Comparison of ENCODE assay signal across 8 cellular contexts in genomic region chr11:60363542-60364525, GRCh38. TPM values are rescaled to one million over a fixed set of nuclear protein-coding genes. Genes with fewer than 3 reads are reported as not detected.
DNase-seq lines count a peak whose midpoint lies in the region; ATAC-seq and TF ChIP-seq lines count a peak whose summit lies in the region.

No MANE protein-coding gene starts in this region.

- no peak overlapping the region for H3K4me3 Mint-ChIP-seq in activated CD4-positive, alpha-beta T cell treated with anti-CD3 and anti-CD28 coated beads, Interleukin-2, amount 10 ng/mL, durations not matched to agents 7 days and 5 days

- H3K36me3 Mint-ChIP-seq in activated CD4-positive, alpha-beta T cell treated with anti-CD3 and anti-CD28 coated beads, Interleukin-2, amount 10 ng/mL, durations not matched to agents 7 days and 5 days (ENCODE audit: low read depth): no peaks in the 10 kb centered on the region

- TF ChIP-seq CTCF in AG10803 (conservative IDR thresholded peaks at IDR 0.05; ENCODE audit: low read length) (peak; percentile 79), lung (IDR thresholded peaks at IDR 0.05; ENCODE audit: control extremely low read depth, extremely low read depth) (peak; percentile 74)

- no peaks in the 10 kb centered on the region for H3K27me3 ChIP-seq in lung (ENCODE audit: control insufficient read depth, insufficient read depth)

- H3K4me1 Mint-ChIP-seq in activated CD4-positive, alpha-beta T cell treated with anti-CD3 and anti-CD28 coated beads, Interleukin-2, amount 10 ng/mL, durations not matched to agents 7 days and 5 days: no peaks in the 10 kb centered on the region

- peaks cover 0 to 2% of the 10 kb centered on the region in 2 donors for H3K4me1 ChIP-seq in lung (ENCODE audit: control insufficient read depth in 2 of 2, insufficient read depth in 2 of 2, low read length in 2 of 2)

- POLR2A ChIA-PET in activated CD4-positive, alpha-beta T cell treated with anti-CD3 and anti-CD28 coated beads, Interleukin-2, amount 10 ng/mL, durations not matched to agents 7 days and 5 days (lab: Charles Lee): no interaction called here

- no peaks in the 10 kb centered on the region for H3K36me3 ChIP-seq in lung (ENCODE audit: control insufficient read depth in 2 of 2, insufficient read depth in 2 of 2, low read length in 2 of 2)

- DNase-seq in AG10803 (ENCODE audit: low read depth) (peak; percentile 47), NCI-H526 (lab: John Stamatoyannopoulos, UW) (peak; percentile 12 to 80), dermis blood vessel endothelial cell (peak; percentile 81), lung (ENCODE audit: low spot score) (peak; percentile 49)
- peak; percentile 70 for DNase-seq in activated CD4-positive, alpha-beta T cell treated with anti-CD3 and anti-CD28 coated beads, Interleukin-2, amount 10 ng/mL, durations not matched to agents 7 days and 5 days
- DNase-seq in stimulated activated CD8-positive, alpha-beta memory T cell treated with anti-CD3 and anti-CD28 coated beads, Interleukin-15, amount 100 ng/mL, for 1 hour (ENCODE audit: low read depth): peak; percentile 25

- H3K27ac Mint-ChIP-seq in activated CD4-positive, alpha-beta T cell treated with anti-CD3 and anti-CD28 coated beads, Interleukin-2, amount 10 ng/mL, durations not matched to agents 7 days and 5 days: no peak overlapping the region

- no peaks in the 10 kb centered on the region for H3K9me3 Mint-ChIP-seq in activated CD4-positive, alpha-beta T cell treated with anti-CD3 and anti-CD28 coated beads, Interleukin-2, amount 10 ng/mL, durations not matched to agents 7 days and 5 days

- CTCF ChIA-PET in activated CD4-positive, alpha-beta T cell treated with anti-CD3 and anti-CD28 coated beads, Interleukin-2, amount 10 ng/mL, durations not matched to agents 7 days and 5 days (lab: Charles Lee): interaction anchor here (0.7 to 1.9 kb wide), 3 partner anchors 20 to 191 kb away, joined by 3 to 4 read pairs (median 3); no protein-coding TSS in a partner anchor

- H3K27ac ChIP-seq in lung (ENCODE audit: low read depth in 1 of 2, low read length in 1 of 2): no peak overlapping the region

- H3K4me3 ChIP-seq in AG10803 (ENCODE audit: low read length) (no peak overlapping the region), lung (no peak overlapping the region)

- 27 to 45% methylated on average over 7 of the region's 7 CpGs for WGBS in lung, 2 donors

- peaks cover 4 to 10% of the 10 kb centered on the region in 2 donors for H3K9me3 ChIP-seq in lung (ENCODE audit: control insufficient read depth in 2 of 2, insufficient read depth in 1 of 2, low read length in 1 of 2)

- peak; percentile 50 for ATAC-seq in GM18873 (IDR thresholded peaks at IDR 0.05; ENCODE audit: low FRiP score, unreplicated experiment)
- peak; percentile 70 for ATAC-seq in HG03378 (IDR thresholded peaks at IDR 0.05; ENCODE audit: unreplicated experiment)
- peak; percentile 69 for ATAC-seq in lung (ENCODE audit: insufficient read depth, low FRiP score)

- H3K27me3 Mint-ChIP-seq in activated CD4-positive, alpha-beta T cell treated with anti-CD3 and anti-CD28 coated beads, Interleukin-2, amount 10 ng/mL, durations not matched to agents 7 days and 5 days: no peaks in the 10 kb centered on the region

RNA-seq across cellular contexts. Expression of gene MS4A7, which starts 14.5 kb away (rescaled TPM):
- not detected for total RNA-seq in activated CD4-positive, alpha-beta T cell treated with anti-CD3 and anti-CD28 coated beads, Interleukin-2, amount 10 ng/mL, durations not matched to agents 7 days and 5 days
- not detected in 2 replicates for total RNA-seq in dermis blood vessel endothelial cell
- total RNA-seq in lung: 100 to 1,000 TPM in 1 of 2 donors, 10 to 100 TPM in 1; 27.7 to 111 TPM
- polyA plus RNA-seq in lung: 10 to 100 TPM; 46.5 to 50.6 TPM

RNA-seq across cellular contexts. Expression of gene MS4A14, which starts 32.4 kb away (rescaled TPM):
- not detected for total RNA-seq in activated CD4-positive, alpha-beta T cell treated with anti-CD3 and anti-CD28 coated beads, Interleukin-2, amount 10 ng/mL, durations not matched to agents 7 days and 5 days
- total RNA-seq in dermis blood vessel endothelial cell: not detected in 2 replicates
- total RNA-seq in lung: 1 to 10 TPM in 1 of 2 donors, under 1 TPM in 1; 0.88 to 4.4 TPM
- polyA plus RNA-seq in lung: 1 to 10 TPM; 1.4 to 8.6 TPM

RNA-seq across cellular contexts. Expression of gene MS4A6E, which starts 36.8 kb away (rescaled TPM):
- total RNA-seq in activated CD4-positive, alpha-beta T cell treated with anti-CD3 and anti-CD28 coated beads, Interleukin-2, amount 10 ng/mL, durations not matched to agents 7 days and 5 days: not detected
- total RNA-seq in dermis blood vessel endothelial cell (not detected in 2 replicates), lung (1 to 10 TPM in 1 of 2 donors, not detected in 1; 2.6 TPM)
- 1 to 10 TPM in 1 of 2 donors, under 1 TPM in 1; 0.63 to 1.0 TPM for polyA plus RNA-seq in lung

Comparison
In these comparisons a context has a peak if more than half of its experiments do, and no peak if none do; other contexts are left out.
1. DNase-seq: peak in every context shown above with its lines; median percentile 81 in dermis blood vessel endothelial cell; 70 in activated CD4-positive, alpha-beta T cell treated with anti-CD3 and anti-CD28 coated beads, Interleukin-2, amount 10 ng/mL, durations not matched to agents 7 days and 5 days; 49 in lung; 47 in AG10803; 46 in NCI-H526; 25 in stimulated activated CD8-positive, alpha-beta memory T cell treated with anti-CD3 and anti-CD28 coated beads, Interleukin-15, amount 100 ng/mL, for 1 hour.
2. RNA of gene MS4A7, which starts 14.5 kb away (total RNA-seq): 27.7 to 111 TPM in lung; not detected in activated CD4-positive, alpha-beta T cell treated with anti-CD3 and anti-CD28 coated beads, Interleukin-2, amount 10 ng/mL, durations not matched to agents 7 days and 5 days and not detected in dermis blood vessel endothelial cell; every median in the first group is over 10 times any median in the second.
3. Peak in every context shown above with its lines, with median percentiles within 50 percentile points of each other: ATAC-seq.